Comparison of ENCODE assay signal across 19 cellular contexts in genomic region chr1:209425959-209426358, GRCh38.
"Had no signal": no experiment of that assay in that cellular context is flagged by ENCODE, and none has a peak within 500 bp of the region (broad histone marks: within the 10 kb centered on the region; RNA-seq: fewer than 3 reads in every experiment).

No MANE protein-coding gene starts in this region.

- H3K36me3 ChIP-seq: colonic mucosa, gastrocnemius medialis, lower lobe of right lung, upper lobe of left lung had no signal

- H3K4me1 Mint-ChIP-seq: central memory CD8-positive, alpha-beta T cell; naive B cell; stimulated activated effector memory CD8-positive, alpha-beta T cell treated with anti-CD3 and anti-CD28 coated beads, Interleukin-12 subunit alpha, Interleukin-12 subunit beta, amount 100 ng/mL, for 72 hours had no signal

- H3K4me3 Mint-ChIP-seq: activated CD4-positive, alpha-beta memory T cell treated with anti-CD3 and anti-CD28 coated beads, Interleukin-2, amount 10 ng/mL, durations not matched to agents 7 days and 5 days; activated T-helper 1 cell treated with anti-CD3 and anti-CD28 coated beads, Interleukin-12 subunit alpha, Interleukin-12 subunit beta, Interleukin-2, Interleukin-4 antibody, amounts not matched to agents 30 ng/mL and 10 ng/mL and 1 ng/mL, durations not matched to agents 14 hours and 24 hours and 36 hours; central memory CD8-positive, alpha-beta T cell; endodermal cell; naive B cell; stimulated activated effector memory CD8-positive, alpha-beta T cell treated with anti-CD3 and anti-CD28 coated beads, Interleukin-12 subunit alpha, Interleukin-12 subunit beta, amount 100 ng/mL, for 72 hours; T-helper 1 cell treated with Interleukin-12 subunit alpha and Interleukin-12 subunit beta and Interleukin-4 antibody, amounts not matched to agents 30 μg/mL and 1 μg/mL, for 36 hours had no signal

- H3K4me1 ChIP-seq: colonic mucosa, gastrocnemius medialis, lower lobe of right lung, upper lobe of left lung had no signal

- H3K36me3 Mint-ChIP-seq: activated naive CD4-positive, alpha-beta T cell treated with anti-CD3 and anti-CD28 coated beads, Interleukin-2, amount 50 U/mL, for 72 hours; naive B cell; stimulated activated effector memory CD8-positive, alpha-beta T cell treated with anti-CD3 and anti-CD28 coated beads, Interleukin-12 subunit alpha, Interleukin-12 subunit beta, amount 100 ng/mL, for 72 hours had no signal

- H3K27me3 ChIP-seq: colonic mucosa, esophagus squamous epithelium, gastrocnemius medialis, upper lobe of left lung had no signal

- H3K27ac Mint-ChIP-seq: activated CD4-positive, alpha-beta memory T cell treated with anti-CD3 and anti-CD28 coated beads, Interleukin-2, amount 10 ng/mL, durations not matched to agents 7 days and 5 days; activated naive CD4-positive, alpha-beta T cell treated with anti-CD3 and anti-CD28 coated beads, Interleukin-2, amount 50 U/mL, for 72 hours; activated T-helper 1 cell treated with anti-CD3 and anti-CD28 coated beads, Interleukin-12 subunit alpha, Interleukin-12 subunit beta, Interleukin-2, Interleukin-4 antibody, amounts not matched to agents 30 ng/mL and 10 ng/mL and 1 ng/mL, durations not matched to agents 14 hours and 24 hours and 36 hours; naive B cell; stimulated activated effector memory CD8-positive, alpha-beta T cell treated with anti-CD3 and anti-CD28 coated beads, Interleukin-12 subunit alpha, Interleukin-12 subunit beta, amount 100 ng/mL, for 72 hours; T-helper 1 cell treated with Interleukin-12 subunit alpha and Interleukin-12 subunit beta and Interleukin-4 antibody, amounts not matched to agents 30 μg/mL and 1 μg/mL, for 36 hours had no signal

- H3K9me3 Mint-ChIP-seq: activated CD4-positive, alpha-beta memory T cell treated with anti-CD3 and anti-CD28 coated beads, Interleukin-2, amount 10 ng/mL, durations not matched to agents 7 days and 5 days; activated naive CD4-positive, alpha-beta T cell treated with anti-CD3 and anti-CD28 coated beads, Interleukin-2, amount 50 U/mL, for 72 hours; activated T-helper 1 cell treated with anti-CD3 and anti-CD28 coated beads, Interleukin-12 subunit alpha, Interleukin-12 subunit beta, Interleukin-2, Interleukin-4 antibody, amounts not matched to agents 30 ng/mL and 10 ng/mL and 1 ng/mL, durations not matched to agents 14 hours and 24 hours and 36 hours; central memory CD8-positive, alpha-beta T cell; endodermal cell; stimulated activated effector memory CD8-positive, alpha-beta T cell treated with anti-CD3 and anti-CD28 coated beads, Interleukin-12 subunit alpha, Interleukin-12 subunit beta, amount 100 ng/mL, for 72 hours; T-helper 1 cell treated with Interleukin-12 subunit alpha and Interleukin-12 subunit beta and Interleukin-4 antibody, amounts not matched to agents 30 μg/mL and 1 μg/mL, for 36 hours had no signal

- H3K27ac ChIP-seq: colonic mucosa, gastrocnemius medialis, lower lobe of right lung, upper lobe of left lung had no signal

- H3K4me3 ChIP-seq: colonic mucosa, esophagus squamous epithelium, gastrocnemius medialis, lower lobe of right lung, upper lobe of left lung had no signal

- ATAC-seq: gastrocnemius medialis; lower lobe of right lung; sciatic nerve; stimulated activated effector memory CD8-positive, alpha-beta T cell treated with anti-CD3 and anti-CD28 coated beads, Interleukin-12 subunit alpha, Interleukin-12 subunit beta, amount 100 ng/mL, for 72 hours had no signal

- H3K9me3 ChIP-seq: colonic mucosa, esophagus squamous epithelium, gastrocnemius medialis, lower lobe of right lung, upper lobe of left lung had no signal

- DNase-seq: activated CD4-positive, alpha-beta memory T cell treated with anti-CD3 and anti-CD28 coated beads, Interleukin-2, amount 10 ng/mL, durations not matched to agents 7 days and 5 days; activated CD4-positive, alpha-beta T cell treated with anti-CD3 and anti-CD28 coated beads for 48 hours; activated CD4-positive, CD25-positive, alpha-beta regulatory T cell; activated gamma-delta T cell; colonic mucosa; endodermal cell; esophagus squamous epithelium; gastrocnemius medialis; lower lobe of right lung; naive B cell; small intestine; stimulated activated CD4-positive, alpha-beta T cell treated with anti-CD3 and anti-CD28 coated beads, Interleukin-2, amount 100 ng/mL, for 24 hours; upper lobe of left lung had no signal
